Comparison of ENCODE assay signal across 1 cellular context in the genomic region with DNA sequence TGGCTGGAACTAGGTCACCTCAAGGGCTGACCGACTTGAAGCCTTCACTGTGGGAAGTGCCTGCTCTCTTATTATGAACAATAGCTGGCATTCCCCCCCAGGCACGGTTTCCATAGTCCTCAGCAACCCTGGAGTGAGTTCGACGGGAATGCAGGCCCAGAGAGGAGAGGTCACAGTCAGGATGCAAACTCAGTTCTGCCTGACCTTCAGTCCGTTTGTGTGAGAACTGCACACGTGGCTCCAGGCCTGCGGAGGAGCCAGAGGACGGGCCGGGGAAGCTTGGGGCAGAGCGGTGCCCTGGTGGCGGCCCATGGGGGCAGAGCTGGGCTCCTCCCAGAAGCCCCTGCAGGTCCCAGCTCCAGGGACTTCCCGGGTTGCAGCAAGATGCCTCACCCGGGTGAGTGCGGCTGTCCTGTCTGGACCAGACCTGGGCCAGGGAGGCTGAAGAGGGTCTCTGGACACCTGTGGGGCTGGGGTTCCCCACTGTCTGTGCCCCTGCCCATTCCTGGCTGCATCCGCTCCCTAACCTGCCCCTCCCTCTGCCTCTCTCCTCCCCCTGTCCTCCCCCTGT.
TF ChIP-seq lines count a peak whose summit lies in the region.

No MANE protein-coding gene starts in this region.

TF ChIP-seq in HepG2, 621 proteins besides CTCF, POLR2A, EP300 and RAD21 (continues in another document):
- TF ChIP-seq, protein P1, sequence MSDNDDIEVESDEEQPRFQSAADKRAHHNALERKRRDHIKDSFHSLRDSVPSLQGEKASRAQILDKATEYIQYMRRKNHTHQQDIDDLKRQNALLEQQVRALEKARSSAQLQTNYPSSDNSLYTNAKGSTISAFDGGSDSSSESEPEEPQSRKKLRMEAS (IDR thresholded peaks at IDR 0.05): peak; percentile 90
- TF ChIP-seq, protein P2, sequence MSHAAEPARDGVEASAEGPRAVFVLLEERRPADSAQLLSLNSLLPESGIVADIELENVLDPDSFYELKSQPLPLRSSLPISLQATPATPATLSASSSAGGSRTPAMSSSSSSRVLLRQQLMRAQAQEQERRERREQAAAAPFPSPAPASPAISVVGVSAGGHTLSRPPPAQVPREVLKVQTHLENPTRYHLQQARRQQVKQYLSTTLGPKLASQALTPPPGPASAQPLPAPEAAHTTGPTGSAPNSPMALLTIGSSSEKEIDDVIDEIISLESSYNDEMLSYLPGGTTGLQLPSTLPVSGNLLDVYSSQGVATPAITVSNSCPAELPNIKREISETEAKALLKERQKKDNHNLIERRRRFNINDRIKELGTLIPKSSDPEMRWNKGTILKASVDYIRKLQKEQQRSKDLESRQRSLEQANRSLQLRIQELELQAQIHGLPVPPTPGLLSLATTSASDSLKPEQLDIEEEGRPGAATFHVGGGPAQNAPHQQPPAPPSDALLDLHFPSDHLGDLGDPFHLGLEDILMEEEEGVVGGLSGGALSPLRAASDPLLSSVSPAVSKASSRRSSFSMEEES (CRISPR knock-in tag; IDR thresholded peaks at IDR 0.05): 0 out of 2 replicates have a peak, but pooled peaks have one; percentile 41
- TF ChIP-seq ZNF841 (CRISPR knock-in tag; IDR thresholded peaks at IDR 0.05; ENCODE audit: borderline replicate concordance): no peak
- TF ChIP-seq, protein P3, sequence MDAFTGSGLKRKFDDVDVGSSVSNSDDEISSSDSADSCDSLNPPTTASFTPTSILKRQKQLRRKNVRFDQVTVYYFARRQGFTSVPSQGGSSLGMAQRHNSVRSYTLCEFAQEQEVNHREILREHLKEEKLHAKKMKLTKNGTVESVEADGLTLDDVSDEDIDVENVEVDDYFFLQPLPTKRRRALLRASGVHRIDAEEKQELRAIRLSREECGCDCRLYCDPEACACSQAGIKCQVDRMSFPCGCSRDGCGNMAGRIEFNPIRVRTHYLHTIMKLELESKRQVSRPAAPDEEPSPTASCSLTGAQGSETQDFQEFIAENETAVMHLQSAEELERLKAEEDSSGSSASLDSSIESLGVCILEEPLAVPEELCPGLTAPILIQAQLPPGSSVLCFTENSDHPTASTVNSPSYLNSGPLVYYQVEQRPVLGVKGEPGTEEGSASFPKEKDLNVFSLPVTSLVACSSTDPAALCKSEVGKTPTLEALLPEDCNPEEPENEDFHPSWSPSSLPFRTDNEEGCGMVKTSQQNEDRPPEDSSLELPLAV (CRISPR knock-in tag; conservative IDR thresholded peaks at IDR 0.05; ENCODE audit: low read depth): no peak
- TF ChIP-seq PTBP1 (IDR thresholded peaks at IDR 0.05; ENCODE audit: low read depth, low read length, poor library complexity, severe bottlenecking): no peak
- TF ChIP-seq, protein P4, sequence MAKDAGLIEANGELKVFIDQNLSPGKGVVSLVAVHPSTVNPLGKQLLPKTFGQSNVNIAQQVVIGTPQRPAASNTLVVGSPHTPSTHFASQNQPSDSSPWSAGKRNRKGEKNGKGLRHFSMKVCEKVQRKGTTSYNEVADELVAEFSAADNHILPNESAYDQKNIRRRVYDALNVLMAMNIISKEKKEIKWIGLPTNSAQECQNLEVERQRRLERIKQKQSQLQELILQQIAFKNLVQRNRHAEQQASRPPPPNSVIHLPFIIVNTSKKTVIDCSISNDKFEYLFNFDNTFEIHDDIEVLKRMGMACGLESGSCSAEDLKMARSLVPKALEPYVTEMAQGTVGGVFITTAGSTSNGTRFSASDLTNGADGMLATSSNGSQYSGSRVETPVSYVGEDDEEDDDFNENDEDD (CRISPR knock-in tag; IDR thresholded peaks at IDR 0.05; ENCODE audit: borderline replicate concordance): peak; percentile 65; the same call in 1 of the 2 replicates
- no peak for TF ChIP-seq ZSCAN12 (CRISPR knock-in tag; IDR thresholded peaks at IDR 0.05)
- TF ChIP-seq CENPX (CRISPR knock-in tag; IDR thresholded peaks at IDR 0.05): no peak
- no peak for TF ChIP-seq ZNF775 (CRISPR knock-in tag; IDR thresholded peaks at IDR 0.05; ENCODE audit: borderline replicate concordance)
- TF ChIP-seq ZNF598 (CRISPR knock-in tag; IDR thresholded peaks at IDR 0.05; ENCODE audit: borderline replicate concordance): 0 out of 2 replicates have a peak, but pooled peaks have one; percentile 45
- TF ChIP-seq ZNF777 (CRISPR knock-in tag; IDR thresholded peaks at IDR 0.05): peak; percentile 63
- TF ChIP-seq KDM2A (CRISPR knock-in tag; IDR thresholded peaks at IDR 0.05; ENCODE audit: borderline replicate concordance, low read depth): peak; percentile 53; the same call in 1 of the 2 replicates
- no peak for TF ChIP-seq NR2F6 (IDR thresholded peaks at IDR 0.05)
- peak; percentile 47; the same call in 1 of the 2 replicates for TF ChIP-seq NR2F6 (CRISPR knock-in tag; IDR thresholded peaks at IDR 0.05)
- peak; percentile 47; the same call in 1 of the 2 replicates for TF ChIP-seq ESRRA (CRISPR knock-in tag; IDR thresholded peaks at IDR 0.05; ENCODE audit: low read depth)
- peak; percentile 12; the same call in 1 of the 2 replicates for TF ChIP-seq SALL1 (CRISPR knock-in tag; IDR thresholded peaks at IDR 0.05)
- TF ChIP-seq MYC (CRISPR knock-in tag; IDR thresholded peaks at IDR 0.05; ENCODE audit: borderline replicate concordance): peak; percentile 72; the same call in 1 of the 2 replicates
- no peak for TF ChIP-seq ZNF550 (CRISPR knock-in tag; IDR thresholded peaks at IDR 0.05; ENCODE audit: borderline replicate concordance)
- no peak for TF ChIP-seq HMG20A (CRISPR knock-in tag; IDR thresholded peaks at IDR 0.05; ENCODE audit: borderline replicate concordance)
- TF ChIP-seq, protein P5, sequence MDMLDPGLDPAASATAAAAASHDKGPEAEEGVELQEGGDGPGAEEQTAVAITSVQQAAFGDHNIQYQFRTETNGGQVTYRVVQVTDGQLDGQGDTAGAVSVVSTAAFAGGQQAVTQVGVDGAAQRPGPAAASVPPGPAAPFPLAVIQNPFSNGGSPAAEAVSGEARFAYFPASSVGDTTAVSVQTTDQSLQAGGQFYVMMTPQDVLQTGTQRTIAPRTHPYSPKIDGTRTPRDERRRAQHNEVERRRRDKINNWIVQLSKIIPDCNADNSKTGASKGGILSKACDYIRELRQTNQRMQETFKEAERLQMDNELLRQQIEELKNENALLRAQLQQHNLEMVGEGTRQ (IDR thresholded peaks at IDR 0.05; ENCODE audit: low read depth, low read length): peak; percentile 24; the same call in 1 of the 2 replicates
- TF ChIP-seq, protein P5 (CRISPR knock-in tag; IDR thresholded peaks at IDR 0.05; ENCODE audit: borderline replicate concordance): no peak
- TF ChIP-seq, protein P6, sequence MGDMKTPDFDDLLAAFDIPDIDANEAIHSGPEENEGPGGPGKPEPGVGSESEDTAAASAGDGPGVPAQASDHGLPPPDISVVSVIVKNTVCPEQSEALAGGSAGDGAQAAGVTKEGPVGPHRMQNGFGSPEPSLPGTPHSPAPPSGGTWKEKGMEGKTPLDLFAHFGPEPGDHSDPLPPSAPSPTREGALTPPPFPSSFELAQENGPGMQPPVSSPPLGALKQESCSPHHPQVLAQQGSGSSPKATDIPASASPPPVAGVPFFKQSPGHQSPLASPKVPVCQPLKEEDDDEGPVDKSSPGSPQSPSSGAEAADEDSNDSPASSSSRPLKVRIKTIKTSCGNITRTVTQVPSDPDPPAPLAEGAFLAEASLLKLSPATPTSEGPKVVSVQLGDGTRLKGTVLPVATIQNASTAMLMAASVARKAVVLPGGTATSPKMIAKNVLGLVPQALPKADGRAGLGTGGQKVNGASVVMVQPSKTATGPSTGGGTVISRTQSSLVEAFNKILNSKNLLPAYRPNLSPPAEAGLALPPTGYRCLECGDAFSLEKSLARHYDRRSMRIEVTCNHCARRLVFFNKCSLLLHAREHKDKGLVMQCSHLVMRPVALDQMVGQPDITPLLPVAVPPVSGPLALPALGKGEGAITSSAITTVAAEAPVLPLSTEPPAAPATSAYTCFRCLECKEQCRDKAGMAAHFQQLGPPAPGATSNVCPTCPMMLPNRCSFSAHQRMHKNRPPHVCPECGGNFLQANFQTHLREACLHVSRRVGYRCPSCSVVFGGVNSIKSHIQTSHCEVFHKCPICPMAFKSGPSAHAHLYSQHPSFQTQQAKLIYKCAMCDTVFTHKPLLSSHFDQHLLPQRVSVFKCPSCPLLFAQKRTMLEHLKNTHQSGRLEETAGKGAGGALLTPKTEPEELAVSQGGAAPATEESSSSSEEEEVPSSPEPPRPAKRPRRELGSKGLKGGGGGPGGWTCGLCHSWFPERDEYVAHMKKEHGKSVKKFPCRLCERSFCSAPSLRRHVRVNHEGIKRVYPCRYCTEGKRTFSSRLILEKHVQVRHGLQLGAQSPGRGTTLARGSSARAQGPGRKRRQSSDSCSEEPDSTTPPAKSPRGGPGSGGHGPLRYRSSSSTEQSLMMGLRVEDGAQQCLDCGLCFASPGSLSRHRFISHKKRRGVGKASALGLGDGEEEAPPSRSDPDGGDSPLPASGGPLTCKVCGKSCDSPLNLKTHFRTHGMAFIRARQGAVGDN (CRISPR knock-in tag; IDR thresholded peaks at IDR 0.05): peak; percentile 91
- no peak for TF ChIP-seq HIVEP1 (CRISPR knock-in tag; IDR thresholded peaks at IDR 0.05)
- peak; percentile 59; the same call in 1 of the 2 replicates for TF ChIP-seq DMAP1 (CRISPR knock-in tag; IDR thresholded peaks at IDR 0.05)
- TF ChIP-seq, protein P7, sequence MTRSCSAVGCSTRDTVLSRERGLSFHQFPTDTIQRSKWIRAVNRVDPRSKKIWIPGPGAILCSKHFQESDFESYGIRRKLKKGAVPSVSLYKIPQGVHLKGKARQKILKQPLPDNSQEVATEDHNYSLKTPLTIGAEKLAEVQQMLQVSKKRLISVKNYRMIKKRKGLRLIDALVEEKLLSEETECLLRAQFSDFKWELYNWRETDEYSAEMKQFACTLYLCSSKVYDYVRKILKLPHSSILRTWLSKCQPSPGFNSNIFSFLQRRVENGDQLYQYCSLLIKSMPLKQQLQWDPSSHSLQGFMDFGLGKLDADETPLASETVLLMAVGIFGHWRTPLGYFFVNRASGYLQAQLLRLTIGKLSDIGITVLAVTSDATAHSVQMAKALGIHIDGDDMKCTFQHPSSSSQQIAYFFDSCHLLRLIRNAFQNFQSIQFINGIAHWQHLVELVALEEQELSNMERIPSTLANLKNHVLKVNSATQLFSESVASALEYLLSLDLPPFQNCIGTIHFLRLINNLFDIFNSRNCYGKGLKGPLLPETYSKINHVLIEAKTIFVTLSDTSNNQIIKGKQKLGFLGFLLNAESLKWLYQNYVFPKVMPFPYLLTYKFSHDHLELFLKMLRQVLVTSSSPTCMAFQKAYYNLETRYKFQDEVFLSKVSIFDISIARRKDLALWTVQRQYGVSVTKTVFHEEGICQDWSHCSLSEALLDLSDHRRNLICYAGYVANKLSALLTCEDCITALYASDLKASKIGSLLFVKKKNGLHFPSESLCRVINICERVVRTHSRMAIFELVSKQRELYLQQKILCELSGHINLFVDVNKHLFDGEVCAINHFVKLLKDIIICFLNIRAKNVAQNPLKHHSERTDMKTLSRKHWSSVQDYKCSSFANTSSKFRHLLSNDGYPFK (CRISPR knock-in tag; IDR thresholded peaks at IDR 0.05; ENCODE audit: borderline replicate concordance): 0 out of 2 replicates have a peak, but pooled peaks have one; percentile 30
- TF ChIP-seq, protein P8, sequence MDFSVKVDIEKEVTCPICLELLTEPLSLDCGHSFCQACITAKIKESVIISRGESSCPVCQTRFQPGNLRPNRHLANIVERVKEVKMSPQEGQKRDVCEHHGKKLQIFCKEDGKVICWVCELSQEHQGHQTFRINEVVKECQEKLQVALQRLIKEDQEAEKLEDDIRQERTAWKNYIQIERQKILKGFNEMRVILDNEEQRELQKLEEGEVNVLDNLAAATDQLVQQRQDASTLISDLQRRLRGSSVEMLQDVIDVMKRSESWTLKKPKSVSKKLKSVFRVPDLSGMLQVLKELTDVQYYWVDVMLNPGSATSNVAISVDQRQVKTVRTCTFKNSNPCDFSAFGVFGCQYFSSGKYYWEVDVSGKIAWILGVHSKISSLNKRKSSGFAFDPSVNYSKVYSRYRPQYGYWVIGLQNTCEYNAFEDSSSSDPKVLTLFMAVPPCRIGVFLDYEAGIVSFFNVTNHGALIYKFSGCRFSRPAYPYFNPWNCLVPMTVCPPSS (IDR thresholded peaks at IDR 0.05): no peak
- TF ChIP-seq ZFX (CRISPR knock-in tag; IDR thresholded peaks at IDR 0.05; ENCODE audit: low read depth): peak; percentile 68
- TF ChIP-seq, protein P9, sequence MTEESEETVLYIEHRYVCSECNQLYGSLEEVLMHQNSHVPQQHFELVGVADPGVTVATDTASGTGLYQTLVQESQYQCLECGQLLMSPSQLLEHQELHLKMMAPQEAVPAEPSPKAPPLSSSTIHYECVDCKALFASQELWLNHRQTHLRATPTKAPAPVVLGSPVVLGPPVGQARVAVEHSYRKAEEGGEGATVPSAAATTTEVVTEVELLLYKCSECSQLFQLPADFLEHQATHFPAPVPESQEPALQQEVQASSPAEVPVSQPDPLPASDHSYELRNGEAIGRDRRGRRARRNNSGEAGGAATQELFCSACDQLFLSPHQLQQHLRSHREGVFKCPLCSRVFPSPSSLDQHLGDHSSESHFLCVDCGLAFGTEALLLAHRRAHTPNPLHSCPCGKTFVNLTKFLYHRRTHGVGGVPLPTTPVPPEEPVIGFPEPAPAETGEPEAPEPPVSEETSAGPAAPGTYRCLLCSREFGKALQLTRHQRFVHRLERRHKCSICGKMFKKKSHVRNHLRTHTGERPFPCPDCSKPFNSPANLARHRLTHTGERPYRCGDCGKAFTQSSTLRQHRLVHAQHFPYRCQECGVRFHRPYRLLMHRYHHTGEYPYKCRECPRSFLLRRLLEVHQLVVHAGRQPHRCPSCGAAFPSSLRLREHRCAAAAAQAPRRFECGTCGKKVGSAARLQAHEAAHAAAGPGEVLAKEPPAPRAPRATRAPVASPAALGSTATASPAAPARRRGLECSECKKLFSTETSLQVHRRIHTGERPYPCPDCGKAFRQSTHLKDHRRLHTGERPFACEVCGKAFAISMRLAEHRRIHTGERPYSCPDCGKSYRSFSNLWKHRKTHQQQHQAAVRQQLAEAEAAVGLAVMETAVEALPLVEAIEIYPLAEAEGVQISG (CRISPR knock-in tag; IDR thresholded peaks at IDR 0.05): peak; percentile 94
- TF ChIP-seq ATF7-NPFF (CRISPR knock-in tag; IDR thresholded peaks at IDR 0.05; ENCODE audit: low read depth): no peak
- TF ChIP-seq ZNF790 (CRISPR knock-in tag; IDR thresholded peaks at IDR 0.05; ENCODE audit: borderline replicate concordance): no peak
- 0 out of 2 replicates have a peak, but pooled peaks have one; percentile 30 for TF ChIP-seq ZMYM4 (CRISPR knock-in tag; IDR thresholded peaks at IDR 0.05)
- TF ChIP-seq, protein P10, sequence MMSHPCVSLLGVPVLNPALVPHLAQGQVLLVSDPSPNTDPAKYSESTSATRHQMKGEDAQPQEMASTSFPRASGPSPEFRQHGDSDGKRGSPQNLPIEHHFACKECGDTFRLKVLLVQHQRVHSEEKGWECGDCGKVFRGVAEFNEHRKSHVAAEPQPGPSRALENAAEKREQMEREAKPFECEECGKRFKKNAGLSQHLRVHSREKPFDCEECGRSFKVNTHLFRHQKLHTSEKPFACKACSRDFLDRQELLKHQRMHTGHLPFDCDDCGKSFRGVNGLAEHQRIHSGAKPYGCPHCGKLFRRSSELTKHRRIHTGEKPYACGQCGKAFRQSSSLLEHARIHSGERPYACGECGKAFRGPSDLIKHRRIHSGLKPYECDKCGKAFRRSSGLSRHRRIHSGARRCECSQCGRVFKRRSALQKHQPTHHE (CRISPR knock-in tag; IDR thresholded peaks at IDR 0.05; ENCODE audit: borderline replicate concordance): no peak
- TF ChIP-seq MEIS1 (CRISPR knock-in tag; IDR thresholded peaks at IDR 0.05; ENCODE audit: borderline replicate concordance): no peak
